In the genomic region with DNA sequence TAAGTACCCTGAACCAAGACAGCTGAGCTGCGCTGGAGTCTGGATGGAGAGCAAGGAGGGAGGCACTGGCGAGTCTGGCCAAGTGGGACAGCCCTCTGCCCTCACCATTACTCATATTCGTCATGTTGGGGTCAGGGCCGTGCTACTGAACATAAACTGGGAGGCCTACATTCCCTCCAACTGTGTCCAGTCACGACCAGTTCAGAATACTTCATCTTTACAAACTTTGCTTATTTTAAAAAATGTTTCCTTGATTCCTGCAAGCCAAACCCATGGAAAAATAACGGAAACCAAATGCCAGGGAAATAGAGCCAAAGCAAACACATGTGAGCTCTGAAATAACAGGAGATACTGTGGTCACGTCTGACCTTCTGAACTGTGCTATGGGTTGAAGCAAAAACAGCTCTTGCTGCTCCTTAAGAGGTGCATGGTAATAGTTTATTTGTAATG, we compare ENCODE assay signal across 11 cellular contexts.
DNase-seq lines count a peak whose midpoint lies in the region; ATAC-seq, FAIRE-seq and TF ChIP-seq lines count a peak whose summit lies in the region.
"Had no signal": no experiment of that assay in that cellular context is flagged by ENCODE, and none has a peak within 500 bp of the region (broad histone marks: within the 10 kb centered on the region; RNA-seq: fewer than 3 reads in every experiment).

No MANE protein-coding gene starts in this region.

- no peak for TF ChIP-seq CTCF in GM12878 (IDR thresholded peaks at IDR 0.05 in 2 of 3, conservative IDR thresholded peaks at IDR 0.05 in 1 of 3; ENCODE audit: control insufficient read depth in 2 of 3, extremely low read depth in 1 of 3, insufficient read depth in 1 of 3, low read depth in 3 of 3, low read length in 3 of 3)
- TF ChIP-seq CTCF in H9 (conservative IDR thresholded peaks at IDR 0.05) = no peak

- H2BK12ac ChIP-seq in H9 (ENCODE audit: insufficient read length, low read depth, low read length) = no peak overlapping the region

- no peak overlapping the region for H3K56ac ChIP-seq in H9 (ENCODE audit: insufficient read length, low read depth, low read length)

- H3K79me2 ChIP-seq in GM12878 (ENCODE audit: control insufficient read depth, insufficient read depth, low read length) (no peaks in the 10 kb centered on the region), H9 (ENCODE audit: insufficient read depth, low read length) (no peaks in the 10 kb centered on the region)

- BruUV-seq in GM12878 (replicated peaks; lab: Mats Ljungman, UMichigan) = no TSS peak

- no peaks in the 10 kb centered on the region for H3K36me3 Mint-ChIP-seq in H9 (ENCODE audit: insufficient read depth in 1 of 3, low read depth in 3 of 3)

- no peak overlapping the region for H3K23ac ChIP-seq in H9 (ENCODE audit: insufficient read length, low read depth, low read length)

- H3K36me3 ChIP-seq in GM12878 (ENCODE audit: control insufficient read depth in 2 of 2, insufficient read depth in 2 of 2, low read length in 1 of 2) (no peaks in the 10 kb centered on the region), aorta (ENCODE audit: control insufficient read depth in 1 of 2, insufficient read depth in 2 of 2, low read length in 1 of 2) (no peaks in the 10 kb centered on the region)
- H3K36me3 ChIP-seq in effector memory CD4-positive, alpha-beta T cell (ENCODE audit: control insufficient read depth, insufficient read depth, low read length) = no peaks in the 10 kb centered on the region

- H2BK120ac ChIP-seq in H9 (ENCODE audit: low read depth, low read length, poor library complexity, severe bottlenecking) = no peak overlapping the region

- POLR2A ChIA-PET in GM12878 (lab: Charles Lee) = no interaction called here

- no peak for TF ChIP-seq POLR2A in GM12878 (IDR thresholded peaks at IDR 0.05; ENCODE audit: low read depth, low read length)

- no peak overlapping the region for H3T11ph ChIP-seq in H9 (ENCODE audit: low read length)

- no peak for TF ChIP-seq RAD21 in GM12878 (IDR thresholded peaks at IDR 0.05; ENCODE audit: insufficient read depth, low read depth, low read length)

- H4K20me1 ChIP-seq in GM12878 (ENCODE audit: control insufficient read depth, insufficient read depth) (no peaks in the 10 kb centered on the region), H9 (ENCODE audit: control insufficient read depth, insufficient read depth, insufficient read length) (no peaks in the 10 kb centered on the region)

- H3K9me3 Mint-ChIP-seq in H9 = no peaks in the 10 kb centered on the region
- H3K9me3 Mint-ChIP-seq: activated T-helper 17 cell treated with anti-CD3 and anti-CD28 coated beads, Interleukin-2, amount 50 U/mL, for 72 hours had no signal

- no peaks in the 10 kb centered on the region; the same call in none of the 2 replicates for H3K27me3 Mint-ChIP-seq in H9 (ENCODE audit: low read depth)

- in situ Hi-C loops in GM12878 (cut with MboI) = no loop called here

- H3K4me3 Mint-ChIP-seq in H9 = no peak overlapping the region
- H3K4me3 Mint-ChIP-seq: activated T-helper 17 cell treated with anti-CD3 and anti-CD28 coated beads, Interleukin-2, amount 50 U/mL, for 72 hours had no signal

- H3K4me2 ChIP-seq in GM12878 (ENCODE audit: control insufficient read depth, insufficient read depth) = no peak overlapping the region
- H3K4me2 ChIP-seq in H9 (ENCODE audit: insufficient read depth, insufficient read length, low read length) = no peak overlapping the region

- H3K4me1 ChIP-seq in GM12878 (ENCODE audit: control insufficient read depth, insufficient read depth, low read length) = no peaks in the 10 kb centered on the region
- peaks cover 6 to 9% of the 10 kb centered on the region in 2 donors for H3K4me1 ChIP-seq in aorta (ENCODE audit: control insufficient read depth in 1 of 2, insufficient read depth in 2 of 2, low read length in 2 of 2)
- H3K4me1 ChIP-seq in effector memory CD4-positive, alpha-beta T cell (ENCODE audit: control insufficient read depth, insufficient read depth, low read length, poor library complexity, severe bottlenecking) = no peaks in the 10 kb centered on the region
- no peaks in the 10 kb centered on the region for H3K4me1 ChIP-seq in H9 (ENCODE audit: insufficient read depth, low read length)

- H2BK15ac ChIP-seq in H9 (ENCODE audit: low read depth, low read length) = no peak overlapping the region

- no peak overlapping the region for H3K4ac ChIP-seq in H9 (ENCODE audit: low read depth, low read length)

- no peak overlapping the region for H2BK5ac ChIP-seq in H9 (ENCODE audit: insufficient read length, low read length)

- H3K9ac ChIP-seq in GM12878 (ENCODE audit: control insufficient read depth, insufficient read depth, low read length) (no peak overlapping the region), H9 (ENCODE audit: extremely low read depth, insufficient read length, low read length) (no peak overlapping the region)

- no peak overlapping the region for H4K8ac ChIP-seq in H9 (replicated peaks; ENCODE audit: insufficient read length, low read depth, low read length)

- intact Hi-C loops in Right ventricle myocardium inferior (cut with DNase I) (no loop called here), cardiac septum (cut with DNase I) (loop anchor here (5.0 kb wide), 1 partner anchor 40 kb away; no protein-coding TSS in a partner anchor), GM12878 (cut with micrococcal nuclease; ENCODE audit: unreplicated experiment) (no loop called here), aorta (cut with DNase I) (loop anchor here in 1 of 2 donors (5.0 kb wide), 2 partner anchors 70 to 190 kb away; a partner anchor contains a TSS)

- H3K9me3 ChIP-seq in GM12878 (replicated peaks; ENCODE audit: control insufficient read depth, insufficient read depth, low read length) = no peaks in the 10 kb centered on the region
- H3K9me3 ChIP-seq in aorta (ENCODE audit: control insufficient read depth, low read length) = no peaks in the 10 kb centered on the region
- H3K9me3 ChIP-seq in effector memory CD4-positive, alpha-beta T cell (ENCODE audit: control insufficient read depth, low read length) = no peaks in the 10 kb centered on the region
- no peaks in the 10 kb centered on the region for H3K9me3 ChIP-seq in H9 (ENCODE audit: control insufficient read depth, low read depth, low read length)

- H2AK5ac ChIP-seq in H9 (ENCODE audit: insufficient read length, low read length) = no peak overlapping the region

- SMC1A ChIA-PET in GM12878 (lab: Charles Lee; ENCODE audit: uncharacterized antibody, unreplicated experiment) = interaction anchor here (0.5 to 4.4 kb wide), 14 partner anchors 9 to 666 kb away, joined by 3 to 19 read pairs (median 4); no protein-coding TSS in a partner anchor

- H3K14ac ChIP-seq in H9 (ENCODE audit: insufficient read depth, low read length) = no peak overlapping the region

- H3K18ac ChIP-seq in H9 (ENCODE audit: insufficient read length, low read depth, low read length) = no peak overlapping the region

- H3K23me2 ChIP-seq in H9 (ENCODE audit: insufficient read length, low read depth, low read length, poor library complexity, severe bottlenecking) = no peaks in the 10 kb centered on the region

- 26% methylated on average over 7 of the region's 7 CpGs for WGBS in GM12878 (ENCODE audit: insufficient coverage, insufficient replicate concordance, low lambda C conversion rate, missing lambda C conversion rate)
- 1 to 4% methylated on average over 7 of the region's 7 CpGs for WGBS in aorta, 2 donors
- WGBS in H9 (ENCODE audit: extremely low coverage, insufficient read length, low lambda C conversion rate) = no CpG with 5 or more reads among the region's 7 CpGs

- CTCF ChIA-PET in GM12878 (lab: Yijun Ruan, JAX) = interaction anchor here (0.7 to 4.0 kb wide), 6 partner anchors 13 to 98 kb away, joined by 3 to 33 read pairs (median 7); no protein-coding TSS in a partner anchor

- peak; percentile 72 for DNase-seq in Right ventricle myocardium inferior (ENCODE audit: missing footprints)
- no peak for DNase-seq in cardiac septum (ENCODE audit: low spot score)
- DNase-seq in GM12878 (ENCODE audit: low read depth, low spot score) = no peak
- peak; percentile 69 for DNase-seq in left lobe of liver (ENCODE audit: low spot score)
- DNase-seq in aorta = peak; percentile 81 to 86
- no peak for DNase-seq in effector memory CD4-positive, alpha-beta T cell
- DNase-seq in NCI-H1694 (lab: John Stamatoyannopoulos, UW) = no peak
- no peak for DNase-seq in H9
- DNase-seq: ACHN, NCI-H2029 had no signal

- H3K27ac Mint-ChIP-seq in H9 = peak overlapping the region in 1 of 3 experiments; percentile 40; a peak in 1 of 7 replicates
- H3K27ac Mint-ChIP-seq: activated T-helper 17 cell treated with anti-CD3 and anti-CD28 coated beads, Interleukin-2, amount 50 U/mL, for 72 hours had no signal

- H3K4me3 ChIP-seq in GM12878 = no peak overlapping the region
- H3K4me3 ChIP-seq in aorta (ENCODE audit: low read length in 2 of 2) = no peak overlapping the region
- no peak overlapping the region for H3K4me3 ChIP-seq in effector memory CD4-positive, alpha-beta T cell (ENCODE audit: insufficient read depth, low read depth, low read length, poor library complexity, severe bottlenecking)

- H3K27ac ChIP-seq in GM12878 (ENCODE audit: control insufficient read depth, insufficient read depth) = no peak overlapping the region
- peak overlapping the region; percentile 23 to 82 for H3K27ac ChIP-seq in aorta (ENCODE audit: low read depth in 1 of 2, low read length in 2 of 2)
- H3K27ac ChIP-seq in effector memory CD4-positive, alpha-beta T cell (ENCODE audit: insufficient read depth, low read length, poor library complexity, severe bottlenecking) = no peak overlapping the region
- no peak overlapping the region for H3K27ac ChIP-seq in H9 (ENCODE audit: insufficient read length, low read depth, low read length)

- no peak for FAIRE-seq in GM12878 (lab: Jason Lieb, UNC)

- TF ChIP-seq EP300 in GM12878 (IDR thresholded peaks at IDR 0.05; ENCODE audit: borderline replicate concordance in 1 of 2, control insufficient read depth in 1 of 2, low read depth in 2 of 2, low read length in 2 of 2) = no peak

- H4K91ac ChIP-seq in H9 (ENCODE audit: insufficient read length, low read depth, low read length) = no peak overlapping the region

- peak; percentile 96 for ATAC-seq in Right ventricle myocardium inferior
- ATAC-seq in GM12878 = peak; percentile 81
- peak; percentile 94 for ATAC-seq in left lobe of liver
- ATAC-seq in aorta (ENCODE audit: low FRiP score) = peak; percentile 91

- no peak overlapping the region for H4K5ac ChIP-seq in H9 (ENCODE audit: insufficient read length, low read depth, low read length)

- no peaks in the 10 kb centered on the region for H3K79me1 ChIP-seq in H9 (ENCODE audit: insufficient read depth, low read depth, low read length, poor library complexity, severe bottlenecking)

- no peak overlapping the region for H2BK20ac ChIP-seq in H9 (ENCODE audit: low read depth, low read length, poor library complexity, severe bottlenecking)

- H2AFZ ChIP-seq in GM12878 (ENCODE audit: control insufficient read depth, low read depth, low read length) = no peak overlapping the region
- no peak overlapping the region for H2AFZ ChIP-seq in H9 (ENCODE audit: low read length)

- RAD21 ChIA-PET in GM12878 (lab: Charles Lee; ENCODE audit: unreplicated experiment) = interaction anchor here (1.1 to 3.7 kb wide), 4 partner anchors 14 to 215 kb away, joined by 3 to 16 read pairs (median 10); no protein-coding TSS in a partner anchor

- H3K27me3 ChIP-seq in GM12878 (replicated peaks in 1 of 2; ENCODE audit: control insufficient read depth in 2 of 2, insufficient read depth in 2 of 2, low read length in 1 of 2) (no peaks in the 10 kb centered on the region), aorta (ENCODE audit: control insufficient read depth in 1 of 2, insufficient read depth in 2 of 2, low read length in 1 of 2) (no peaks in the 10 kb centered on the region), H9 (ENCODE audit: insufficient read depth, low read length) (no peaks in the 10 kb centered on the region)
- no peaks in the 10 kb centered on the region for H3K27me3 ChIP-seq in effector memory CD4-positive, alpha-beta T cell (replicated peaks; ENCODE audit: control insufficient read depth, insufficient read depth, low read length, poor library complexity, severe bottlenecking)

- H3K4me1 Mint-ChIP-seq in H9 = peaks cover 4 to 14% of the 10 kb centered on the region in 2 experiments
- H3K4me1 Mint-ChIP-seq: activated T-helper 17 cell treated with anti-CD3 and anti-CD28 coated beads, Interleukin-2, amount 50 U/mL, for 72 hours had no signal

Comparison
In these comparisons a context has a peak if more than half of its experiments do, and no peak if none do; other contexts are left out.
1. DNase-seq: peak in Right ventricle myocardium inferior (single experiment), left lobe of liver (single experiment) and aorta (2 of 2); none in cardiac septum (single experiment), GM12878 (single experiment), effector memory CD4-positive, alpha-beta T cell (0 of 3), NCI-H1694 (single experiment) and H9 (single experiment).
2. H3K27ac ChIP-seq: peak in aorta (2 of 2); none in GM12878 (single experiment), effector memory CD4-positive, alpha-beta T cell (single experiment) and H9 (single experiment).
3. Peak in every context shown above with its lines, with median percentiles within 50 percentile points of each other: ATAC-seq.